25 cellular contexts compared by ENCODE assay signal in genomic region chr5:121783700-121784099, GRCh38.
DNase-seq lines count a peak whose midpoint lies in the region; ATAC-seq, FAIRE-seq and TF ChIP-seq lines count a peak whose summit lies in the region.
"Had no signal": no experiment of that assay in that cellular context is flagged by ENCODE, and none has a peak within 500 bp of the region (broad histone marks: within the 10 kb centered on the region; RNA-seq: fewer than 3 reads in every experiment).

No MANE protein-coding gene starts in this region.

- TF ChIP-seq CTCF in GM23338 (conservative IDR thresholded peaks at IDR 0.05; ENCODE audit: low read depth in 2 of 2) (no peak), K562 (IDR thresholded peaks at IDR 0.05 in 2 of 3, conservative IDR thresholded peaks at IDR 0.05 in 1 of 3; ENCODE audit: insufficient read depth in 2 of 3, low read depth in 1 of 3, low read length in 3 of 3) (no peak)

- H3K4me2 ChIP-seq in GM23338 = no peak overlapping the region
- no peak overlapping the region for H3K4me2 ChIP-seq in K562 (ENCODE audit: insufficient read depth, low read length)
- H3K4me2 ChIP-seq: BLaER1 had no signal

- TF ChIP-seq POLR2A in K562 (conservative IDR thresholded peaks at IDR 0.05) = no peak

- CTCF ChIA-PET in K562 (lab: Yijun Ruan, JAX; ENCODE audit: low intra/inter-chr PET ratio) = no interaction called here

- no peak overlapping the region for H3K27ac Mint-ChIP-seq in GM23338
- H3K27ac Mint-ChIP-seq: CD14-positive monocyte; CD4-positive, alpha-beta memory T cell; CD4-positive, CD25-positive, alpha-beta regulatory T cell; CD8-positive, alpha-beta memory T cell had no signal

- in situ Hi-C loops in K562 (cut with MboI) = no loop called here

- TF ChIP-seq EP300 in K562 (IDR thresholded peaks at IDR 0.05; ENCODE audit: low read length) = no peak

- H4K20me1 ChIP-seq in GM23338 (replicated peaks; ENCODE audit: insufficient read depth) (no peaks in the 10 kb centered on the region), K562 (replicated peaks; ENCODE audit: control insufficient read depth, insufficient read depth, low read length) (no peaks in the 10 kb centered on the region)
- H4K20me1 ChIP-seq: BLaER1 had no signal

- H3F3A ChIP-seq in GM23338 (replicated peaks; ENCODE audit: low read depth) = no peaks in the 10 kb centered on the region

- no peak overlapping the region for H3K27ac ChIP-seq in GM23338 (ENCODE audit: low read depth)
- H3K27ac ChIP-seq in K562 (ENCODE audit: extremely low read depth, low read depth, low read length) = no peak overlapping the region
- H3K27ac ChIP-seq: BLaER1 had no signal

- no peaks in the 10 kb centered on the region for H3K9me1 ChIP-seq in K562 (ENCODE audit: control insufficient read depth, insufficient read depth, low read length)

- no peak for DNase-seq in GM23338 (ENCODE audit: low spot score)
- peak; percentile 14 for DNase-seq in NCI-H82 treated with DMSO at 0.1 percent for 48 hours (lab: John Stamatoyannopoulos, UW; ENCODE audit: unreplicated experiment)
- DNase-seq in K562 (ENCODE audit: extremely low read depth in 1 of 4, low spot score in 3 of 4) = peak in 1 of 4 experiments; percentile 9
- no peak for DNase-seq in NCI-H2196 (lab: John Stamatoyannopoulos, UW; ENCODE audit: unreplicated experiment)
- no peak for DNase-seq in H7
- DNase-seq in middle frontal gyrus (ENCODE audit: extremely low spot score, low spot score) = no peak
- DNase-seq: 8988T; ACHN; BE2C; C1 segment of cervical spinal cord; CD4-positive, alpha-beta memory T cell; CD4-positive, CD25-positive, alpha-beta regulatory T cell; CD8-positive, alpha-beta memory T cell; COR-L47; DMS79 treated with DMSO at 0.1 percent for 48 hours; EL; GDM1 had no signal

- H2AFZ ChIP-seq in GM23338 = peak overlapping the region; percentile 15; the same call in 1 of the 2 replicates
- H2AFZ ChIP-seq in K562 (ENCODE audit: low read depth, low read length) = no peak overlapping the region

- WGBS in K562 (ENCODE audit: insufficient coverage, low coverage, missing lambda C conversion rate) = 10% methylated on average over 3 of the region's 3 CpGs

- no peaks in the 10 kb centered on the region for H3K36me3 ChIP-seq in GM23338 (ENCODE audit: insufficient read depth)
- H3K36me3 ChIP-seq in K562 (ENCODE audit: control insufficient read depth, insufficient read depth, low read length) = no peaks in the 10 kb centered on the region
- H3K36me3 ChIP-seq in H7 (replicated peaks; ENCODE audit: control insufficient read depth, insufficient read depth, low read length) = no peaks in the 10 kb centered on the region
- H3K36me3 ChIP-seq: BE2C, BLaER1 had no signal

- H3K9me2 ChIP-seq in GM23338 (ENCODE audit: insufficient read depth) = no peaks in the 10 kb centered on the region

- H3K4me3 ChIP-seq in GM23338 = no peak overlapping the region
- no peak overlapping the region for H3K4me3 ChIP-seq in K562
- no peak overlapping the region for H3K4me3 ChIP-seq in H7 (ENCODE audit: insufficient read depth, low read depth, low read length)
- H3K4me3 ChIP-seq: BLaER1, GM12878 had no signal

- no peak for TF ChIP-seq RAD21 in K562 (CRISPR knock-in tag; conservative IDR thresholded peaks at IDR 0.05 in 1 of 2, IDR thresholded peaks at IDR 0.05 in 1 of 2)

- no TSS peak for BruUV-seq in K562 (replicated peaks; lab: Mats Ljungman, UMichigan)

- no peak overlapping the region for H3K4me3 Mint-ChIP-seq in GM23338
- H3K4me3 Mint-ChIP-seq: CD14-positive monocyte; CD4-positive, alpha-beta memory T cell; CD4-positive, CD25-positive, alpha-beta regulatory T cell; CD8-positive, alpha-beta memory T cell had no signal

- H3K36me3 Mint-ChIP-seq in GM23338 (ENCODE audit: low read depth) = no peaks in the 10 kb centered on the region
- H3K36me3 Mint-ChIP-seq: CD14-positive monocyte; CD4-positive, alpha-beta memory T cell; CD4-positive, CD25-positive, alpha-beta regulatory T cell; CD8-positive, alpha-beta memory T cell had no signal

- H3K4me1 ChIP-seq in GM23338 (ENCODE audit: insufficient read depth) (0 out of 2 replicates have a peak, but pooled peaks cover 3% of the 10 kb centered on the region), K562 (replicated peaks in 1 of 2; ENCODE audit: control insufficient read depth in 2 of 2, insufficient read depth in 2 of 2, low read length in 2 of 2) (no peaks in the 10 kb centered on the region)
- H3K4me1 ChIP-seq: BE2C, BLaER1 had no signal

- H3K27me3 ChIP-seq in GM23338 (ENCODE audit: insufficient read depth) (no peaks in the 10 kb centered on the region), K562 (ENCODE audit: control insufficient read depth in 2 of 2, insufficient read depth in 2 of 2, low read length in 2 of 2) (no peaks in the 10 kb centered on the region), H7 (ENCODE audit: control insufficient read depth, insufficient read depth, low read length) (no peaks in the 10 kb centered on the region)
- H3K27me3 ChIP-seq: BE2C, BLaER1 had no signal

- POLR2A ChIA-PET in K562 (lab: Yijun Ruan, JAX) = no interaction called here

- no peak overlapping the region for H3K9ac ChIP-seq in K562 (ENCODE audit: insufficient read depth in 1 of 2, low read depth in 2 of 2, low read length in 2 of 2)
- H3K9ac ChIP-seq: BLaER1 had no signal

- intact Hi-C loops in K562 (cut with micrococcal nuclease) = no loop called here

- FAIRE-seq in K562 (lab: Jason Lieb, UNC) = no peak
- FAIRE-seq: A204.1, D721Med, GM12878, GM12892, GM18507 had no signal

- no peaks in the 10 kb centered on the region for H3K79me2 ChIP-seq in GM23338 (replicated peaks; ENCODE audit: insufficient read depth)
- H3K79me2 ChIP-seq in K562 (ENCODE audit: control insufficient read depth, insufficient read depth, low read length) = no peaks in the 10 kb centered on the region

- H3K9me3 ChIP-seq in K562 (replicated peaks; ENCODE audit: control insufficient read depth, insufficient read depth, low read depth, low read length) = no peaks in the 10 kb centered on the region
- H3K9me3 ChIP-seq: BE2C, BLaER1 had no signal

- no peaks in the 10 kb centered on the region for H3K9me3 Mint-ChIP-seq in GM23338

- no peaks in the 10 kb centered on the region for H3K4me1 Mint-ChIP-seq in GM23338
- H3K4me1 Mint-ChIP-seq: CD14-positive monocyte; CD4-positive, alpha-beta memory T cell; CD4-positive, CD25-positive, alpha-beta regulatory T cell; CD8-positive, alpha-beta memory T cell had no signal

- ATAC-seq in GM23338 (no peak), K562 (peak; percentile 63)
- ATAC-seq in activated CD4-positive, CD25-positive, alpha-beta regulatory T cell treated with anti-CD3 and anti-CD28 coated beads, Interleukin-2, amount 50 U/mL, for 24 hours = no peak
- ATAC-seq: GM12878 had no signal

- no peaks in the 10 kb centered on the region for H3K27me3 Mint-ChIP-seq in GM23338 (ENCODE audit: insufficient read depth, low read depth, poor library complexity)
- H3K27me3 Mint-ChIP-seq: CD4-positive, alpha-beta memory T cell; CD4-positive, CD25-positive, alpha-beta regulatory T cell; CD8-positive, alpha-beta memory T cell had no signal

TF ChIP-seq in GM23338, 12 proteins besides CTCF, POLR2A, EP300 and RAD21 (continues in another document):
- TF ChIP-seq ETS1 (IDR thresholded peaks at IDR 0.05) (no peak), ZNF331 (CRISPR knock-in tag; IDR thresholded peaks at IDR 0.05; ENCODE audit: low read depth) (no peak)

TF ChIP-seq in K562, 482 proteins besides CTCF, POLR2A, EP300 and RAD21:
- TF ChIP-seq ZFP36 (IDR thresholded peaks at IDR 0.05; ENCODE audit: low read depth, low read length, partially characterized antibody) (no peak), PKNOX1 (IDR thresholded peaks at IDR 0.05) (peak; percentile 89), PBX2 (CRISPR knock-in tag; IDR thresholded peaks at IDR 0.05; ENCODE audit: low read depth) (no peak), PBX2 (tag; conservative IDR thresholded peaks at IDR 0.05; ENCODE audit: low read depth) (0 out of 2 replicates have a peak, but pooled peaks have one; percentile 21), ELF4 (CRISPR knock-in tag; IDR thresholded peaks at IDR 0.05) (no peak)
